Comparison of ENCODE assay signal across 17 cellular contexts in the genomic region with DNA sequence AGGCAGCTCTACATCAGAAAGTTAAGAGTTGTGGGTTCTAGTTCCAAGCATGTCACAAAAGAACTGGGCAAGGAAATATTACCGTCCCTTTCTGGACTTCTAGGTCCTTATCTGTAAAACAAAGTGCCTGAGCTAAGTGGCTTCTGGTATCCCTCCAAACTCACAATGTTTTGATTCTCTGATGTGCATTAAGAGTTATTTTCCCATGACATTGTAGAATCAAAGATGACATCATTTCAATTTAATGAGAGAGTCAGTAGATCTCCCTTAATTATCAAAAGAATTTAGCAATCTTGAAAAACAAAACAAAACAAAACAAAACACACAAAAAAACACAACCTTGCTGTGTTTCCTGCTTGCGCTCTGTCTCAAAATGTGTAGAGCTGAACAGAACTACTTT.
A peak's percentile ranks its signal among the peaks of the same experiment; 100 is the strongest.
DNase-seq lines count a peak whose midpoint lies in the region; ATAC-seq, FAIRE-seq and TF ChIP-seq lines count a peak whose summit lies in the region.
"Had no signal": no experiment of that assay in that cellular context is flagged by ENCODE, and none has a peak within 500 bp of the region (broad histone marks: within the 10 kb centered on the region; RNA-seq: fewer than 3 reads in every experiment).

No MANE protein-coding gene starts in this region.

- no peak for TF ChIP-seq EP300 in HepG2 (IDR thresholded peaks at IDR 0.05; ENCODE audit: low read depth in 2 of 2, low read length in 2 of 2)
- TF ChIP-seq EP300 in HepG2 (CRISPR knock-in tag; IDR thresholded peaks at IDR 0.05; ENCODE audit: borderline replicate concordance): no peak

- CTCF ChIA-PET in HepG2 (lab: Yijun Ruan, JAX; ENCODE audit: low intra/inter-chr PET ratio, low total read pairs): no interaction called here

- H3K4me3 ChIP-seq in HepG2 (replicated peaks in 1 of 3; ENCODE audit: insufficient read depth in 1 of 3, low read depth in 2 of 3, low read length in 3 of 3) (no peak overlapping the region), right lobe of liver (no peak overlapping the region), osteoblast (ENCODE audit: insufficient read depth, low read length) (no peak overlapping the region), colonic mucosa (no peak overlapping the region)
- H3K4me3 ChIP-seq: GM23338 had no signal

- DNase-seq in HepG2 (ENCODE audit: low spot score): no peak
- no peak for DNase-seq in right lobe of liver
- DNase-seq in chondrocyte (ENCODE audit: low spot score): no peak
- DNase-seq in osteoblast (ENCODE audit: insufficient read length, low spot score, missing footprints): no peak
- DNase-seq in H4 (ENCODE audit: low spot score): no peak
- DNase-seq in colonic mucosa: no peak
- DNase-seq in activated CD8-positive, alpha-beta memory T cell treated with anti-CD3 and anti-CD28 coated beads for 24 hours: no peak
- DNase-seq in mesenteric fat pad (ENCODE audit: low spot score): no peak
- DNase-seq: Caco-2; CD8-positive, alpha-beta memory T cell; DMS53; H9; IMR-90 had no signal

- peaks cover 72% of the 10 kb centered on the region for H3K36me3 Mint-ChIP-seq in chondrocyte (ENCODE audit: low read depth)
- H3K36me3 Mint-ChIP-seq: CD14-positive monocyte; CD8-positive, alpha-beta memory T cell had no signal

- H3K9ac ChIP-seq in HepG2 (ENCODE audit: insufficient read depth, low read depth, low read length): no peak overlapping the region
- H3K9ac ChIP-seq in colonic mucosa (ENCODE audit: low read depth in 2 of 2, low read length in 2 of 2): no peak overlapping the region

- H3K27ac ChIP-seq in HepG2 (ENCODE audit: extremely low read length, insufficient read depth, low read length): no peak overlapping the region
- H3K27ac ChIP-seq in right lobe of liver: no peak overlapping the region
- peak overlapping the region; percentile 23 for H3K27ac ChIP-seq in osteoblast (ENCODE audit: low read depth, low read length)
- H3K27ac ChIP-seq in colonic mucosa: no peak overlapping the region
- H3K27ac ChIP-seq: 22Rv1 had no signal

- H3K9me3 Mint-ChIP-seq in chondrocyte (ENCODE audit: low read depth): no peaks in the 10 kb centered on the region
- H3K9me3 Mint-ChIP-seq: CD8-positive, alpha-beta memory T cell; GM23338; H9 had no signal

- no peak for ATAC-seq in HepG2
- no peak for ATAC-seq in right lobe of liver
- ATAC-seq: GM23338 had no signal

- no peaks in the 10 kb centered on the region for H3K27me3 ChIP-seq in HepG2 (ENCODE audit: control insufficient read depth in 1 of 2, insufficient read depth in 2 of 2, low read length in 2 of 2)
- H3K27me3 ChIP-seq in right lobe of liver: no peaks in the 10 kb centered on the region
- no peaks in the 10 kb centered on the region for H3K27me3 ChIP-seq in osteoblast (ENCODE audit: insufficient read depth, low read length)
- no peaks in the 10 kb centered on the region for H3K27me3 ChIP-seq in colonic mucosa

- peak overlapping the region; percentile 66 for H3K27ac Mint-ChIP-seq in chondrocyte (ENCODE audit: unreplicated experiment)
- H3K27ac Mint-ChIP-seq: CD14-positive monocyte; CD8-positive, alpha-beta memory T cell; GM23338; H9 had no signal

- H4K20me1 ChIP-seq in HepG2 (ENCODE audit: insufficient read depth, low read length) (no peaks in the 10 kb centered on the region), osteoblast (ENCODE audit: insufficient read depth, low read length) (no peaks in the 10 kb centered on the region)

- in situ Hi-C loops in HepG2 (cut with HindIII; ENCODE audit: extremely low pct_ligation_motif_present, low pct_unique_long_range_greater_than_20kb): no loop called here

- no TSS peak for BruUV-seq in HepG2 (replicated peaks; lab: Mats Ljungman, UMichigan)

- POLR2A ChIA-PET in HepG2 (lab: Yijun Ruan, JAX): no interaction called here

- no peak for TF ChIP-seq CTCF in HepG2 (CRISPR knock-in tag; IDR thresholded peaks at IDR 0.05)
- TF ChIP-seq CTCF in right lobe of liver (IDR thresholded peaks at IDR 0.05): no peak
- TF ChIP-seq CTCF in chondrocyte (IDR thresholded peaks at IDR 0.05): no peak
- no peak for TF ChIP-seq CTCF in osteoblast (IDR thresholded peaks at IDR 0.05; ENCODE audit: extremely low read depth, low read depth, low read length)
- TF ChIP-seq CTCF in colonic mucosa (IDR thresholded peaks at IDR 0.05): no peak

- H3K9me3 ChIP-seq in HepG2 (ENCODE audit: low read length) (no peaks in the 10 kb centered on the region), right lobe of liver (no peaks in the 10 kb centered on the region), osteoblast (ENCODE audit: low read depth, low read length) (no peaks in the 10 kb centered on the region), colonic mucosa (no peaks in the 10 kb centered on the region)
- H3K9me3 ChIP-seq: Caco-2 had no signal

- peaks cover 89% of the 10 kb centered on the region for H3K4me1 Mint-ChIP-seq in chondrocyte (ENCODE audit: low read depth)
- H3K4me1 Mint-ChIP-seq: CD14-positive monocyte; CD8-positive, alpha-beta memory T cell had no signal

- H3K79me2 ChIP-seq in HepG2 (ENCODE audit: insufficient read depth, low read length) (no peaks in the 10 kb centered on the region), osteoblast (ENCODE audit: insufficient read depth, low read length) (peaks cover 3% of the 10 kb centered on the region)

- H2AFZ ChIP-seq in HepG2 (ENCODE audit: low read length) (no peak overlapping the region), osteoblast (ENCODE audit: low read length) (no peak overlapping the region)
- H2AFZ ChIP-seq: GM23338 had no signal

- 0 out of 2 replicates have a peak, but pooled peaks cover 5% of the 10 kb centered on the region for H3K4me1 ChIP-seq in HepG2 (ENCODE audit: insufficient read depth, low read length)
- H3K4me1 ChIP-seq in right lobe of liver: peaks cover 0 to 17% (median 3%) of the 10 kb centered on the region in 4 donors
- peaks cover 13% of the 10 kb centered on the region for H3K4me1 ChIP-seq in osteoblast (ENCODE audit: insufficient read depth, low read length)
- no peaks in the 10 kb centered on the region for H3K4me1 ChIP-seq in colonic mucosa
- H3K4me1 ChIP-seq: Caco-2 had no signal

- 93% methylated on average over 2 of the region's 2 CpGs for WGBS in HepG2 (ENCODE audit: low lambda C conversion rate)
- WGBS in right lobe of liver (ENCODE audit: insufficient coverage, low coverage, low lambda C conversion rate, missing lambda C conversion rate): 73% methylated on average over 2 of the region's 2 CpGs

- no peak overlapping the region for H3K4me3 Mint-ChIP-seq in chondrocyte (ENCODE audit: unreplicated experiment)
- H3K4me3 Mint-ChIP-seq: CD14-positive monocyte; CD8-positive, alpha-beta memory T cell; GM23338; H9 had no signal

- H3K27me3 Mint-ChIP-seq in chondrocyte (ENCODE audit: low read depth): no peaks in the 10 kb centered on the region

- H3K4me2 ChIP-seq in HepG2 (ENCODE audit: low read depth, low read length) (no peak overlapping the region), osteoblast (ENCODE audit: insufficient read depth, low read length) (no peak overlapping the region)
- H3K4me2 ChIP-seq: GM23338 had no signal

- TF ChIP-seq POLR2A in HepG2 (IDR thresholded peaks at IDR 0.05; ENCODE audit: insufficient read depth in 1 of 2, low read depth in 2 of 2, low read length in 2 of 2) (no peak), right lobe of liver (IDR thresholded peaks at IDR 0.05) (no peak)

- intact Hi-C loops in HepG2 (cut with micrococcal nuclease; ENCODE audit: unreplicated experiment) (loop anchor here (10.0 kb wide), 1 partner anchor 95 kb away; no protein-coding TSS in a partner anchor), right lobe of liver (cut with DNase I) (no loop called here), colonic mucosa (cut with DNase I) (no loop called here)

- no peaks in the 10 kb centered on the region for H3K36me3 ChIP-seq in HepG2 (replicated peaks in 1 of 2; ENCODE audit: control insufficient read depth in 1 of 2, insufficient read depth in 2 of 2, low read length in 2 of 2)
- H3K36me3 ChIP-seq in right lobe of liver: no peaks in the 10 kb centered on the region
- peaks cover 98% of the 10 kb centered on the region for H3K36me3 ChIP-seq in osteoblast (ENCODE audit: insufficient read depth, low read length)
- H3K36me3 ChIP-seq in colonic mucosa: no peaks in the 10 kb centered on the region

- no peak for TF ChIP-seq RAD21 in HepG2 (CRISPR knock-in tag; IDR thresholded peaks at IDR 0.05)

- FAIRE-seq in HepG2 (lab: Jason Lieb, UNC): no peak
- FAIRE-seq: GM12891 had no signal

TF ChIP-seq in HepG2, 621 proteins besides CTCF, POLR2A, EP300 and RAD21:
- TF ChIP-seq PAWR (CRISPR knock-in tag; IDR thresholded peaks at IDR 0.05; ENCODE audit: borderline replicate concordance): no peak
- peak; percentile 86 for TF ChIP-seq ATF7 (IDR thresholded peaks at IDR 0.05)
- TF ChIP-seq ATF7 (CRISPR knock-in tag; IDR thresholded peaks at IDR 0.05): no peak
